ENCODE assay signal across 1 cellular context in genomic region chr4:95729596-95729995, GRCh38.
TF ChIP-seq lines count a peak whose summit lies in the region.

No MANE protein-coding gene starts in this region.

TF ChIP-seq in H1, 55 proteins besides CTCF, POLR2A, EP300 and RAD21:
- TF ChIP-seq NANOG (IDR thresholded peaks at IDR 0.05; ENCODE audit: insufficient read depth, low read depth, low read length, poor library complexity, severe bottlenecking), result no peak
